In the genomic region with DNA sequence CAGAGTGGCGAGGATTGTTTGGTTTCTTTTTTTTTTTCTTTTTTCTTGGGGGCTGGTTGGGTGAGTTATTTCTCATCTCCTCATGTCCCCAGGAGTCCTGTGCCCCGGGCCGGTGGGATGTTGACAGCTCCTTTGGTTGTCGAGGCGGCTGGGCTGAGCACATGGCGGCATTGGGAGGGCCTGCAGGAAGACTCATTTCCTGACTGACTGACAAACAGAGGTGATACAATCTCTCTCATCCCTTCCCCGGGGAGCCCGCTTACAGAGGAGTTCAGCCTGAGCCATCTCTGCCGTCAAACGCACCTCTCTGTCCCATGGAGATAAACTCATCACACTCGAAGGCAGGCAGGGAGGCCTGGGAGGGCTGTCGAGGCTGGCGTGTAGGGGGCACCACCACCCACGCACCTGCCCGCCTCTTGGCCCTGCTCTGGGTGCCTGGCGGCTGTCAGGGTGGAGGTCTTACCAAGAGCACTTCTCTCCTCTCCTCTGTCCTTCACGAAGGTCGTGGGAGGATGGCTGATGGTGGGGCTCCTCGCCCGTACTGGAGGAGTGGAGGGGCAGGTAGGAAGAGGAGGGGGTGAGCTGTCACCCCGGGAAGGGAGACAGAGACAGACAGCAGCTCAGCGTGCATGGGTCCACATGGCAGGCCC, we compare ENCODE assay signal across 24 cellular contexts.
"Had no signal": no experiment of that assay in that cellular context is flagged by ENCODE, and none has a peak within 500 bp of the region (broad histone marks: within the 10 kb centered on the region; RNA-seq: fewer than 3 reads in every experiment).

No MANE protein-coding gene starts in this region.

- FAIRE-seq: keratinocyte, pancreas had no signal

- H3K4me1 ChIP-seq: colonic mucosa, left lung, pancreas, testis, upper lobe of left lung had no signal

- H3K27ac ChIP-seq: colonic mucosa, epithelial cell of prostate, left lung, neutrophil, pancreas, testis, upper lobe of left lung had no signal

- H3K4me3 ChIP-seq: colonic mucosa, left lung, pancreas, smooth muscle cell, testis, upper lobe of left lung had no signal

- H3K36me3 ChIP-seq: colonic mucosa, left lung, neutrophil, pancreas, upper lobe of left lung had no signal

- H3K27me3 ChIP-seq: colonic mucosa, pancreas, testis, upper lobe of left lung had no signal

- DNase-seq: activated CD4-positive, alpha-beta T cell treated with anti-CD3 and anti-CD28 coated beads for 48 hours; activated CD4-positive, CD25-positive, alpha-beta regulatory T cell; activated CD8-positive, alpha-beta T cell treated with anti-CD3 and anti-CD28 coated beads for 36 hours; activated naive CD4-positive, alpha-beta T cell treated with anti-CD3 and anti-CD28 coated beads for 36 hours; activated T-cell treated with anti-CD3 and anti-CD28 coated beads, Interleukin-2, amount 50 U/mL, for 1 hour; caudate nucleus; colonic mucosa; endodermal cell; foreskin fibroblast; hippocampal formation; mesenchymal stem cell; naive thymus-derived CD4-positive, alpha-beta T cell; stimulated activated CD4-positive, alpha-beta T cell treated with anti-CD3 and anti-CD28 coated beads, Interleukin-4, amount 100 ng/mL, for 4 hours; testis; upper lobe of left lung had no signal

- ATAC-seq: activated CD8-positive, alpha-beta T cell treated with anti-CD3 and anti-CD28 coated beads for 36 hours; activated T-helper 17 cell treated with anti-CD3 and anti-CD28 coated beads, Interleukin-2, amount 50 U/mL, for 72 hours; left lung; naive thymus-derived CD4-positive, alpha-beta T cell; pancreas; sciatic nerve; stimulated activated memory B cell treated with anti-CD40 and anti-IgM and Interleukin-4, amounts not matched to agents 10 μg/mL and 1 μg/mL and 100 μg/mL, for 72 hours had no signal

- H3K9me3 ChIP-seq: colonic mucosa, neutrophil, pancreas, testis had no signal
